ENCODE assay signal across 1 cellular context in the genomic region with DNA sequence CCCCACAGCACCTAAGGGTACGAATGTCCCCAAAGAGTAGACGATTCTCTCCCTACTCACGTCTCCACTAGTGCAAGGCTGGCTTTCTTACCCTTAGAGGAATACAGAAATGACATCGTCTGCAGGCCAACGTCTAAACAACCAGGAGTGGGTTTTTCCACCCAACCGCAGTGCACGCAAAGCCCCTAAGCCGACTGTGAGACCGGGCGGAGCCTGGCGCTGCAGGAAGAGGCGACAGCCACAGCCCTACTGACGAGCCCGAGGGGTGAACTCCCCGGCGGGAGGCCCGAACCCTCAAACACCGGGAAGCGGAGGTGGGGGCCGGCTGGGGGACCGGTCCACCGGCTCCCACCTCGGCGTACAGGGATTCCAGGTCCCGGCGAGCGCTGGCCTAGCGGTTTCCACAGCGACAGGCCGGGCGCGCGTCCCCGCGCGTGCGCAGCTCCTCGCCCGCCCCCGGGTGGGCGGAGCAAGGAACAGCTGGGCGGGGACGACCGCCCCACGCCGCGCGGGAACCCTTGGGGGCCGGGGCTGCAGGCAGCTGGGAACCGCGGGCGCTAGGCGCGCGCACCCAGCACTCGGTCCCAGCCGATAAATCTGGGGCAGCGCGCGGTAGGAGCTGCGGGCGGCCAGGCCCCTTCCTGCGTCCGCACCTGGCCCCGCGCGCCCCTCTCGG.
A peak's percentile ranks its signal among the peaks of the same experiment; 100 is the strongest.
TF ChIP-seq lines count a peak whose summit lies in the region.

A gene with protein sequence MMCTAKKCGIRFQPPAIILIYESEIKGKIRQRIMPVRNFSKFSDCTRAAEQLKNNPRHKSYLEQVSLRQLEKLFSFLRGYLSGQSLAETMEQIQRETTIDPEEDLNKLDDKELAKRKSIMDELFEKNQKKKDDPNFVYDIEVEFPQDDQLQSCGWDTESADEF (minus strand): TSS at position 413 of the 676 bp plus-strand sequence. CDS start 3,593 bp downstream, outside the sequence.
A gene (plus strand): TSS at position 540 of the 676 bp plus-strand sequence.

TF ChIP-seq in K562, 482 proteins besides CTCF, POLR2A, EP300 and RAD21 (continues in another document):
- no peak for TF ChIP-seq HMGN3 (IDR thresholded peaks at IDR 0.05; ENCODE audit: borderline replicate concordance, extremely low read depth, insufficient read length, low read depth, low read length)
- TF ChIP-seq SAFB2 (IDR thresholded peaks at IDR 0.05; ENCODE audit: borderline replicate concordance, low read depth, low read length, severe bottlenecking): no peak
- TF ChIP-seq, protein P1, sequence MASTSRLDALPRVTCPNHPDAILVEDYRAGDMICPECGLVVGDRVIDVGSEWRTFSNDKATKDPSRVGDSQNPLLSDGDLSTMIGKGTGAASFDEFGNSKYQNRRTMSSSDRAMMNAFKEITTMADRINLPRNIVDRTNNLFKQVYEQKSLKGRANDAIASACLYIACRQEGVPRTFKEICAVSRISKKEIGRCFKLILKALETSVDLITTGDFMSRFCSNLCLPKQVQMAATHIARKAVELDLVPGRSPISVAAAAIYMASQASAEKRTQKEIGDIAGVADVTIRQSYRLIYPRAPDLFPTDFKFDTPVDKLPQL (IDR thresholded peaks at IDR 0.05; ENCODE audit: extremely low read depth, insufficient read length): no peak
- no peak for TF ChIP-seq SRSF7 (optimal IDR thresholded peaks at IDR 0.05; ENCODE audit: low read depth, low read length)
- peak; percentile 59; the same call in 1 of the 2 replicates for TF ChIP-seq ELF1 (tag; IDR thresholded peaks at IDR 0.05)
- TF ChIP-seq, protein P2, sequence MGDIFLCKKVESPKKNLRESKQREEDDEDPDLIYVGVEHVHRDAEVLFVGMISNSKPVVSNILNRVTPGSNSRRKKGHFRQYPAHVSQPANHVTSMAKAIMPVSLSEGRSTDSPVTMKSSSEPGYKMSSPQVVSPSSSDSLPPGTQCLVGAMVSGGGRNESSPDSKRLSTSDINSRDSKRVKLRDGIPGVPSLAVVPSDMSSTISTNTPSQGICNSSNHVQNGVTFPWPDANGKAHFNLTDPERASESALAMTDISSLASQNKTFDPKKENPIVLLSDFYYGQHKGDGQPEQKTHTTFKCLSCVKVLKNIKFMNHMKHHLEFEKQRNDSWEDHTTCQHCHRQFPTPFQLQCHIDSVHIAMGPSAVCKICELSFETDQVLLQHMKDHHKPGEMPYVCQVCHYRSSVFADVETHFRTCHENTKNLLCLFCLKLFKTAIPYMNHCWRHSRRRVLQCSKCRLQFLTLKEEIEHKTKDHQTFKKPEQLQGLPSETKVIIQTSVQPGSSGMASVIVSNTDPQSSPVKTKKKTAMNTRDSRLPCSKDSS (IDR thresholded peaks at IDR 0.05; ENCODE audit: low read depth, partially characterized antibody): no peak
- TF ChIP-seq, protein P3, sequence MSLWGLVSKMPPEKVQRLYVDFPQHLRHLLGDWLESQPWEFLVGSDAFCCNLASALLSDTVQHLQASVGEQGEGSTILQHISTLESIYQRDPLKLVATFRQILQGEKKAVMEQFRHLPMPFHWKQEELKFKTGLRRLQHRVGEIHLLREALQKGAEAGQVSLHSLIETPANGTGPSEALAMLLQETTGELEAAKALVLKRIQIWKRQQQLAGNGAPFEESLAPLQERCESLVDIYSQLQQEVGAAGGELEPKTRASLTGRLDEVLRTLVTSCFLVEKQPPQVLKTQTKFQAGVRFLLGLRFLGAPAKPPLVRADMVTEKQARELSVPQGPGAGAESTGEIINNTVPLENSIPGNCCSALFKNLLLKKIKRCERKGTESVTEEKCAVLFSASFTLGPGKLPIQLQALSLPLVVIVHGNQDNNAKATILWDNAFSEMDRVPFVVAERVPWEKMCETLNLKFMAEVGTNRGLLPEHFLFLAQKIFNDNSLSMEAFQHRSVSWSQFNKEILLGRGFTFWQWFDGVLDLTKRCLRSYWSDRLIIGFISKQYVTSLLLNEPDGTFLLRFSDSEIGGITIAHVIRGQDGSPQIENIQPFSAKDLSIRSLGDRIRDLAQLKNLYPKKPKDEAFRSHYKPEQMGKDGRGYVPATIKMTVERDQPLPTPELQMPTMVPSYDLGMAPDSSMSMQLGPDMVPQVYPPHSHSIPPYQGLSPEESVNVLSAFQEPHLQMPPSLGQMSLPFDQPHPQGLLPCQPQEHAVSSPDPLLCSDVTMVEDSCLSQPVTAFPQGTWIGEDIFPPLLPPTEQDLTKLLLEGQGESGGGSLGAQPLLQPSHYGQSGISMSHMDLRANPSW (CRISPR knock-in tag; IDR thresholded peaks at IDR 0.05): no peak
- peak; percentile 94 for TF ChIP-seq ZNF764 (CRISPR knock-in tag; IDR thresholded peaks at IDR 0.05; ENCODE audit: low read depth)
- TF ChIP-seq, protein P4, sequence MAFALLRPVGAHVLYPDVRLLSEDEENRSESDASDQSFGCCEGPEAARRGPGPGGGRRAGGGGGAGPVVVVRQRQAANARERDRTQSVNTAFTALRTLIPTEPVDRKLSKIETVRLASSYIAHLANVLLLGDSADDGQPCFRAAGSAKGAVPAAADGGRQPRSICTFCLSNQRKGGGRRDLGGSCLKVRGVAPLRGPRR (CRISPR knock-in tag; IDR thresholded peaks at IDR 0.05): no peak
- TF ChIP-seq CREBBP (IDR thresholded peaks at IDR 0.05; ENCODE audit: low read depth, low read length): no peak
- no peak for TF ChIP-seq TGIF2 (CRISPR knock-in tag; IDR thresholded peaks at IDR 0.05)
- TF ChIP-seq HNRNPL (IDR thresholded peaks at IDR 0.05; ENCODE audit: low read depth, low read length): no peak
- TF ChIP-seq, protein P5, sequence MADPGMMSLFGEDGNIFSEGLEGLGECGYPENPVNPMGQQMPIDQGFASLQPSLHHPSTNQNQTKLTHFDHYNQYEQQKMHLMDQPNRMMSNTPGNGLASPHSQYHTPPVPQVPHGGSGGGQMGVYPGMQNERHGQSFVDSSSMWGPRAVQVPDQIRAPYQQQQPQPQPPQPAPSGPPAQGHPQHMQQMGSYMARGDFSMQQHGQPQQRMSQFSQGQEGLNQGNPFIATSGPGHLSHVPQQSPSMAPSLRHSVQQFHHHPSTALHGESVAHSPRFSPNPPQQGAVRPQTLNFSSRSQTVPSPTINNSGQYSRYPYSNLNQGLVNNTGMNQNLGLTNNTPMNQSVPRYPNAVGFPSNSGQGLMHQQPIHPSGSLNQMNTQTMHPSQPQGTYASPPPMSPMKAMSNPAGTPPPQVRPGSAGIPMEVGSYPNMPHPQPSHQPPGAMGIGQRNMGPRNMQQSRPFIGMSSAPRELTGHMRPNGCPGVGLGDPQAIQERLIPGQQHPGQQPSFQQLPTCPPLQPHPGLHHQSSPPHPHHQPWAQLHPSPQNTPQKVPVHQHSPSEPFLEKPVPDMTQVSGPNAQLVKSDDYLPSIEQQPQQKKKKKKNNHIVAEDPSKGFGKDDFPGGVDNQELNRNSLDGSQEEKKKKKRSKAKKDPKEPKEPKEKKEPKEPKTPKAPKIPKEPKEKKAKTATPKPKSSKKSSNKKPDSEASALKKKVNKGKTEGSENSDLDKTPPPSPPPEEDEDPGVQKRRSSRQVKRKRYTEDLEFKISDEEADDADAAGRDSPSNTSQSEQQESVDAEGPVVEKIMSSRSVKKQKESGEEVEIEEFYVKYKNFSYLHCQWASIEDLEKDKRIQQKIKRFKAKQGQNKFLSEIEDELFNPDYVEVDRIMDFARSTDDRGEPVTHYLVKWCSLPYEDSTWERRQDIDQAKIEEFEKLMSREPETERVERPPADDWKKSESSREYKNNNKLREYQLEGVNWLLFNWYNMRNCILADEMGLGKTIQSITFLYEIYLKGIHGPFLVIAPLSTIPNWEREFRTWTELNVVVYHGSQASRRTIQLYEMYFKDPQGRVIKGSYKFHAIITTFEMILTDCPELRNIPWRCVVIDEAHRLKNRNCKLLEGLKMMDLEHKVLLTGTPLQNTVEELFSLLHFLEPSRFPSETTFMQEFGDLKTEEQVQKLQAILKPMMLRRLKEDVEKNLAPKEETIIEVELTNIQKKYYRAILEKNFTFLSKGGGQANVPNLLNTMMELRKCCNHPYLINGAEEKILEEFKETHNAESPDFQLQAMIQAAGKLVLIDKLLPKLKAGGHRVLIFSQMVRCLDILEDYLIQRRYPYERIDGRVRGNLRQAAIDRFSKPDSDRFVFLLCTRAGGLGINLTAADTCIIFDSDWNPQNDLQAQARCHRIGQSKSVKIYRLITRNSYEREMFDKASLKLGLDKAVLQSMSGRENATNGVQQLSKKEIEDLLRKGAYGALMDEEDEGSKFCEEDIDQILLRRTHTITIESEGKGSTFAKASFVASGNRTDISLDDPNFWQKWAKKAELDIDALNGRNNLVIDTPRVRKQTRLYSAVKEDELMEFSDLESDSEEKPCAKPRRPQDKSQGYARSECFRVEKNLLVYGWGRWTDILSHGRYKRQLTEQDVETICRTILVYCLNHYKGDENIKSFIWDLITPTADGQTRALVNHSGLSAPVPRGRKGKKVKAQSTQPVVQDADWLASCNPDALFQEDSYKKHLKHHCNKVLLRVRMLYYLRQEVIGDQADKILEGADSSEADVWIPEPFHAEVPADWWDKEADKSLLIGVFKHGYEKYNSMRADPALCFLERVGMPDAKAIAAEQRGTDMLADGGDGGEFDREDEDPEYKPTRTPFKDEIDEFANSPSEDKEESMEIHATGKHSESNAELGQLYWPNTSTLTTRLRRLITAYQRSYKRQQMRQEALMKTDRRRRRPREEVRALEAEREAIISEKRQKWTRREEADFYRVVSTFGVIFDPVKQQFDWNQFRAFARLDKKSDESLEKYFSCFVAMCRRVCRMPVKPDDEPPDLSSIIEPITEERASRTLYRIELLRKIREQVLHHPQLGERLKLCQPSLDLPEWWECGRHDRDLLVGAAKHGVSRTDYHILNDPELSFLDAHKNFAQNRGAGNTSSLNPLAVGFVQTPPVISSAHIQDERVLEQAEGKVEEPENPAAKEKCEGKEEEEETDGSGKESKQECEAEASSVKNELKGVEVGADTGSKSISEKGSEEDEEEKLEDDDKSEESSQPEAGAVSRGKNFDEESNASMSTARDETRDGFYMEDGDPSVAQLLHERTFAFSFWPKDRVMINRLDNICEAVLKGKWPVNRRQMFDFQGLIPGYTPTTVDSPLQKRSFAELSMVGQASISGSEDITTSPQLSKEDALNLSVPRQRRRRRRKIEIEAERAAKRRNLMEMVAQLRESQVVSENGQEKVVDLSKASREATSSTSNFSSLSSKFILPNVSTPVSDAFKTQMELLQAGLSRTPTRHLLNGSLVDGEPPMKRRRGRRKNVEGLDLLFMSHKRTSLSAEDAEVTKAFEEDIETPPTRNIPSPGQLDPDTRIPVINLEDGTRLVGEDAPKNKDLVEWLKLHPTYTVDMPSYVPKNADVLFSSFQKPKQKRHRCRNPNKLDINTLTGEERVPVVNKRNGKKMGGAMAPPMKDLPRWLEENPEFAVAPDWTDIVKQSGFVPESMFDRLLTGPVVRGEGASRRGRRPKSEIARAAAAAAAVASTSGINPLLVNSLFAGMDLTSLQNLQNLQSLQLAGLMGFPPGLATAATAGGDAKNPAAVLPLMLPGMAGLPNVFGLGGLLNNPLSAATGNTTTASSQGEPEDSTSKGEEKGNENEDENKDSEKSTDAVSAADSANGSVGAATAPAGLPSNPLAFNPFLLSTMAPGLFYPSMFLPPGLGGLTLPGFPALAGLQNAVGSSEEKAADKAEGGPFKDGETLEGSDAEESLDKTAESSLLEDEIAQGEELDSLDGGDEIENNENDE (IDR thresholded peaks at IDR 0.05; ENCODE audit: low read depth, low read length): no peak
- TF ChIP-seq SRSF3 (IDR thresholded peaks at IDR 0.05; ENCODE audit: insufficient read depth, low read length): no peak
- no peak for TF ChIP-seq RAD51 (IDR thresholded peaks at IDR 0.05; ENCODE audit: borderline replicate concordance, low read depth)
- no peak for TF ChIP-seq TCF7L2 (IDR thresholded peaks at IDR 0.05; ENCODE audit: low read depth, low read length)
- no peak for TF ChIP-seq MEF2D (tag; conservative IDR thresholded peaks at IDR 0.05; ENCODE audit: low read depth)
- no peak for TF ChIP-seq ZNF444 (CRISPR knock-in tag; IDR thresholded peaks at IDR 0.05)
- no peak for TF ChIP-seq ZNF644 (tag; IDR thresholded peaks at IDR 0.05; ENCODE audit: low read depth)
- TF ChIP-seq TBP (optimal IDR thresholded peaks at IDR 0.05; ENCODE audit: low read depth, low read length): peak; percentile 49
- TF ChIP-seq CXXC5 (CRISPR knock-in tag; IDR thresholded peaks at IDR 0.05): peak; percentile 91
- TF ChIP-seq LARP7 (IDR thresholded peaks at IDR 0.05): no peak
- peak; percentile 10; the same call in 1 of the 2 replicates for TF ChIP-seq KLF1 (tag; IDR thresholded peaks at IDR 0.05)
- TF ChIP-seq CBX2 (IDR thresholded peaks at IDR 0.05; ENCODE audit: insufficient read depth, low read length, poor library complexity, severe bottlenecking): no peak
- TF ChIP-seq, protein P6, sequence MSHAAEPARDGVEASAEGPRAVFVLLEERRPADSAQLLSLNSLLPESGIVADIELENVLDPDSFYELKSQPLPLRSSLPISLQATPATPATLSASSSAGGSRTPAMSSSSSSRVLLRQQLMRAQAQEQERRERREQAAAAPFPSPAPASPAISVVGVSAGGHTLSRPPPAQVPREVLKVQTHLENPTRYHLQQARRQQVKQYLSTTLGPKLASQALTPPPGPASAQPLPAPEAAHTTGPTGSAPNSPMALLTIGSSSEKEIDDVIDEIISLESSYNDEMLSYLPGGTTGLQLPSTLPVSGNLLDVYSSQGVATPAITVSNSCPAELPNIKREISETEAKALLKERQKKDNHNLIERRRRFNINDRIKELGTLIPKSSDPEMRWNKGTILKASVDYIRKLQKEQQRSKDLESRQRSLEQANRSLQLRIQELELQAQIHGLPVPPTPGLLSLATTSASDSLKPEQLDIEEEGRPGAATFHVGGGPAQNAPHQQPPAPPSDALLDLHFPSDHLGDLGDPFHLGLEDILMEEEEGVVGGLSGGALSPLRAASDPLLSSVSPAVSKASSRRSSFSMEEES (CRISPR knock-in tag; IDR thresholded peaks at IDR 0.05): no peak
- TF ChIP-seq RBM15 (IDR thresholded peaks at IDR 0.05; ENCODE audit: insufficient read depth, low read length): no peak
- TF ChIP-seq NR2C1 (IDR thresholded peaks at IDR 0.05): no peak
- TF ChIP-seq NR2C1 (tag; IDR thresholded peaks at IDR 0.05): no peak
- TF ChIP-seq SMARCC2 (IDR thresholded peaks at IDR 0.05; ENCODE audit: low read depth): no peak
- peak; percentile 50 for TF ChIP-seq GABPB1 (CRISPR knock-in tag; IDR thresholded peaks at IDR 0.05)
- TF ChIP-seq, protein P7, sequence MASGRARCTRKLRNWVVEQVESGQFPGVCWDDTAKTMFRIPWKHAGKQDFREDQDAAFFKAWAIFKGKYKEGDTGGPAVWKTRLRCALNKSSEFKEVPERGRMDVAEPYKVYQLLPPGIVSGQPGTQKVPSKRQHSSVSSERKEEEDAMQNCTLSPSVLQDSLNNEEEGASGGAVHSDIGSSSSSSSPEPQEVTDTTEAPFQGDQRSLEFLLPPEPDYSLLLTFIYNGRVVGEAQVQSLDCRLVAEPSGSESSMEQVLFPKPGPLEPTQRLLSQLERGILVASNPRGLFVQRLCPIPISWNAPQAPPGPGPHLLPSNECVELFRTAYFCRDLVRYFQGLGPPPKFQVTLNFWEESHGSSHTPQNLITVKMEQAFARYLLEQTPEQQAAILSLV (tag; IDR thresholded peaks at IDR 0.05): no peak
- no peak for TF ChIP-seq ZNF133 (CRISPR knock-in tag; IDR thresholded peaks at IDR 0.05)
- TF ChIP-seq, protein P8, sequence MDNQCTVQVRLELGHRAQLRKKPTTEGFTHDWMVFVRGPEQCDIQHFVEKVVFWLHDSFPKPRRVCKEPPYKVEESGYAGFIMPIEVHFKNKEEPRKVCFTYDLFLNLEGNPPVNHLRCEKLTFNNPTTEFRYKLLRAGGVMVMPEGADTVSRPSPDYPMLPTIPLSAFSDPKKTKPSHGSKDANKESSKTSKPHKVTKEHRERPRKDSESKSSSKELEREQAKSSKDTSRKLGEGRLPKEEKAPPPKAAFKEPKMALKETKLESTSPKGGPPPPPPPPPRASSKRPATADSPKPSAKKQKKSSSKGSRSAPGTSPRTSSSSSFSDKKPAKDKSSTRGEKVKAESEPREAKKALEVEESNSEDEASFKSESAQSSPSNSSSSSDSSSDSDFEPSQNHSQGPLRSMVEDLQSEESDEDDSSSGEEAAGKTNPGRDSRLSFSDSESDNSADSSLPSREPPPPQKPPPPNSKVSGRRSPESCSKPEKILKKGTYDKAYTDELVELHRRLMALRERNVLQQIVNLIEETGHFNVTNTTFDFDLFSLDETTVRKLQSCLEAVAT (IDR thresholded peaks at IDR 0.05): peak in 1 of 2 experiments; percentile 39; a peak in 1 of 4 replicates
